8 cellular contexts compared by ENCODE assay signal in genomic region chr18:62522178-62522509, GRCh38. TPM values are rescaled to one million over a fixed set of nuclear protein-coding genes. Genes with fewer than 3 reads are reported as not detected.
DNase-seq lines count a peak whose midpoint lies in the region; ATAC-seq, FAIRE-seq and TF ChIP-seq lines count a peak whose summit lies in the region.

No MANE protein-coding gene starts in this region.

- ATAC-seq in HG03439 (IDR thresholded peaks at IDR 0.05; ENCODE audit: unreplicated experiment), result peak; percentile 3
- ATAC-seq in activated naive CD8-positive, alpha-beta T cell treated with anti-CD3 and anti-CD28 coated beads, Interleukin-2, amount 10 ng/mL, durations not matched to agents 7 days and 5 days (ENCODE audit: low read depth), result peak; percentile 0
- peak; percentile 13 for ATAC-seq in thoracic aorta (ENCODE audit: insufficient number of reproducible peaks, low FRiP score, low read depth)

- peak overlapping the region; percentile 82 for H3K9ac ChIP-seq in BLaER1
- H3K9ac ChIP-seq in kidney (ENCODE audit: low read length in 2 of 2), result peak overlapping the region; percentile 74 to 79

- TF ChIP-seq POLR2A in H54 (IDR thresholded peaks at IDR 0.05; ENCODE audit: low read depth, low read length), result no peak

- H3K36me3 ChIP-seq in BLaER1 (no peaks in the 10 kb centered on the region), kidney (ENCODE audit: control insufficient read depth in 1 of 2, insufficient read depth in 2 of 2, low read length in 2 of 2) (no peaks in the 10 kb centered on the region), thoracic aorta (no peaks in the 10 kb centered on the region)

- intact Hi-C loops in kidney (cut with DNase I), result no loop called here

- H3K4me3 Mint-ChIP-seq in activated naive CD8-positive, alpha-beta T cell treated with anti-CD3 and anti-CD28 coated beads, Interleukin-2, amount 10 ng/mL, durations not matched to agents 7 days and 5 days, result peak overlapping the region; percentile 96

- H3K9me3 Mint-ChIP-seq in activated naive CD8-positive, alpha-beta T cell treated with anti-CD3 and anti-CD28 coated beads, Interleukin-2, amount 10 ng/mL, durations not matched to agents 7 days and 5 days, result peaks cover 1% of the 10 kb centered on the region

- no peaks in the 10 kb centered on the region for H3K27me3 Mint-ChIP-seq in activated naive CD8-positive, alpha-beta T cell treated with anti-CD3 and anti-CD28 coated beads, Interleukin-2, amount 10 ng/mL, durations not matched to agents 7 days and 5 days

- peaks cover 23% of the 10 kb centered on the region; the same call in 1 of the 2 replicates for H4K20me1 ChIP-seq in BLaER1

- POLR2A ChIA-PET in activated naive CD8-positive, alpha-beta T cell treated with anti-CD3 and anti-CD28 coated beads, Interleukin-2, amount 10 ng/mL, durations not matched to agents 7 days and 5 days (lab: Charles Lee), result interaction anchor here (0.7 to 5.5 kb wide), 14 partner anchors 10 to 844 kb away, joined by 3 to 165 read pairs (median 5); partner anchors contain the start of genes PIGN, RELCH and TNFRSF11A

- DNase-seq in GM19239 (ENCODE audit: insufficient read length, low spot score) (no peak), kidney (peak; percentile 68), thoracic aorta (ENCODE audit: low spot score) (no peak), H54 (ENCODE audit: insufficient read length, low spot score) (no peak), H4 (ENCODE audit: low spot score) (no peak)
- no peak for DNase-seq in activated naive CD8-positive, alpha-beta T cell treated with anti-CD3 and anti-CD28 coated beads, Interleukin-2, amount 10 ng/mL, durations not matched to agents 7 days and 5 days

- FAIRE-seq in GM19239 (lab: Jason Lieb, UNC), result peak; percentile 21
- FAIRE-seq in kidney (lab: Jason Lieb, UNC), result no peak
- no peak for FAIRE-seq in H54 (lab: Jason Lieb, UNC)

- H3K27ac Mint-ChIP-seq in activated naive CD8-positive, alpha-beta T cell treated with anti-CD3 and anti-CD28 coated beads, Interleukin-2, amount 10 ng/mL, durations not matched to agents 7 days and 5 days, result peak overlapping the region; percentile 95

- H3K27ac ChIP-seq in BLaER1, result peak overlapping the region; percentile 66
- peak overlapping the region; percentile 80 to 94 for H3K27ac ChIP-seq in kidney (ENCODE audit: low read depth in 2 of 2, low read length in 2 of 2)
- H3K27ac ChIP-seq in thoracic aorta, result peak overlapping the region; percentile 88 to 99

- H3K4me3 ChIP-seq in BLaER1, result peak overlapping the region; percentile 96
- H3K4me3 ChIP-seq in kidney (ENCODE audit: low read length in 2 of 2), result peak overlapping the region; percentile 65 to 77
- peak overlapping the region; percentile 83 for H3K4me3 ChIP-seq in thoracic aorta

- peaks cover 42% of the 10 kb centered on the region for H3K36me3 Mint-ChIP-seq in activated naive CD8-positive, alpha-beta T cell treated with anti-CD3 and anti-CD28 coated beads, Interleukin-2, amount 10 ng/mL, durations not matched to agents 7 days and 5 days

- TF ChIP-seq CTCF in kidney (IDR thresholded peaks at IDR 0.05; ENCODE audit: borderline replicate concordance, extremely low read depth, insufficient read depth) (no peak), thoracic aorta (IDR thresholded peaks at IDR 0.05) (no peak)

- H3K4me2 ChIP-seq in BLaER1, result peak overlapping the region; percentile 97

- H3K4me1 ChIP-seq in BLaER1 (peaks cover 21% of the 10 kb centered on the region), kidney (ENCODE audit: control insufficient read depth in 1 of 2, insufficient read depth in 1 of 2, low read depth in 1 of 2, low read length in 2 of 2) (peaks cover 4 to 9% of the 10 kb centered on the region in 2 donors), thoracic aorta (ENCODE audit: control insufficient read depth in 1 of 2, low read depth in 2 of 2) (peaks cover 11 to 29% of the 10 kb centered on the region in 2 donors)

- H3K27me3 ChIP-seq in BLaER1, result peaks cover 21% of the 10 kb centered on the region
- H3K27me3 ChIP-seq in thoracic aorta (replicated peaks; ENCODE audit: insufficient read depth), result no peaks in the 10 kb centered on the region

- H3K4me1 Mint-ChIP-seq in activated naive CD8-positive, alpha-beta T cell treated with anti-CD3 and anti-CD28 coated beads, Interleukin-2, amount 10 ng/mL, durations not matched to agents 7 days and 5 days, result peaks cover 26% of the 10 kb centered on the region

- H3K9me3 ChIP-seq in BLaER1, result no peaks in the 10 kb centered on the region
- no peaks in the 10 kb centered on the region for H3K9me3 ChIP-seq in kidney (ENCODE audit: control insufficient read depth in 1 of 2, low read length in 2 of 2)
- no peaks in the 10 kb centered on the region for H3K9me3 ChIP-seq in thoracic aorta

RNA-seq across cellular contexts. Expression of gene ZCCHC2, which starts 0.7 kb away (rescaled TPM):
- total RNA-seq in activated naive CD8-positive, alpha-beta T cell treated with anti-CD3 and anti-CD28 coated beads, Interleukin-2, amount 10 ng/mL, durations not matched to agents 7 days and 5 days, result 10 to 100 TPM; 56.8 to 61.7 TPM
- total RNA-seq in kidney (22.1 TPM), thoracic aorta (10 to 100 TPM; 33.9 to 38.7 TPM)
- polyA plus RNA-seq in kidney (ENCODE audit: insufficient read depth, low read depth, low replicate concordance), result 5.5 TPM
- total RNA-seq in H4 (2014; rRNA removed; shearing (Covaris generic)), result 5.2 and 5.3 TPM in 2 replicates
